Comparison of ENCODE assay signal across 17 cellular contexts in genomic region chr6:82614518-82614917, GRCh38.
"Had no signal": no experiment of that assay in that cellular context is flagged by ENCODE, and none has a peak within 500 bp of the region (broad histone marks: within the 10 kb centered on the region; RNA-seq: fewer than 3 reads in every experiment).

No MANE protein-coding gene starts in this region.

- H3K27ac Mint-ChIP-seq: naive thymus-derived CD8-positive, alpha-beta T cell had no signal

- H3K4me1 Mint-ChIP-seq: naive thymus-derived CD8-positive, alpha-beta T cell had no signal

- H3K9me3 Mint-ChIP-seq: naive thymus-derived CD8-positive, alpha-beta T cell had no signal

- H3K9me3 ChIP-seq: heart right ventricle, right atrium auricular region, thyroid gland, upper lobe of left lung, vagina had no signal

- H3K4me1 ChIP-seq: heart right ventricle, right atrium auricular region, thyroid gland, upper lobe of left lung, vagina had no signal

- DNase-seq: cortex of kidney; dorsolateral prefrontal cortex; effector CD8-positive, alpha-beta T cell; foreskin melanocyte; heart right ventricle; hypothalamus; mammary epithelial cell; naive thymus-derived CD8-positive, alpha-beta T cell; posterior cingulate gyrus; stimulated activated CD4-positive, alpha-beta T cell treated with anti-CD3 and anti-CD28 coated beads, Interleukin-2, amount 100 ng/mL, for 48 hours; stimulated activated naive CD4-positive, alpha-beta T cell treated with Interleukin-2 at 50 U/mL for 16 hours; thyroid gland; upper lobe of left lung had no signal

- H3K4me3 Mint-ChIP-seq: naive thymus-derived CD8-positive, alpha-beta T cell had no signal

- H3K27ac ChIP-seq: dorsolateral prefrontal cortex, heart right ventricle, right atrium auricular region, thyroid gland, upper lobe of left lung, vagina had no signal

- H3K27me3 ChIP-seq: dorsolateral prefrontal cortex, heart right ventricle, right atrium auricular region, thyroid gland, upper lobe of left lung, vagina had no signal

- H3K36me3 Mint-ChIP-seq: naive thymus-derived CD8-positive, alpha-beta T cell had no signal

- FAIRE-seq: islet of Langerhans had no signal

- H3K4me3 ChIP-seq: dorsolateral prefrontal cortex, heart right ventricle, right atrium auricular region, smooth muscle cell, thyroid gland, upper lobe of left lung, vagina had no signal

- H3K4me2 ChIP-seq: smooth muscle cell had no signal

- H3K36me3 ChIP-seq: heart right ventricle, right atrium auricular region, thyroid gland, upper lobe of left lung, vagina had no signal
